12 cellular contexts compared by ENCODE assay signal in the genomic region with DNA sequence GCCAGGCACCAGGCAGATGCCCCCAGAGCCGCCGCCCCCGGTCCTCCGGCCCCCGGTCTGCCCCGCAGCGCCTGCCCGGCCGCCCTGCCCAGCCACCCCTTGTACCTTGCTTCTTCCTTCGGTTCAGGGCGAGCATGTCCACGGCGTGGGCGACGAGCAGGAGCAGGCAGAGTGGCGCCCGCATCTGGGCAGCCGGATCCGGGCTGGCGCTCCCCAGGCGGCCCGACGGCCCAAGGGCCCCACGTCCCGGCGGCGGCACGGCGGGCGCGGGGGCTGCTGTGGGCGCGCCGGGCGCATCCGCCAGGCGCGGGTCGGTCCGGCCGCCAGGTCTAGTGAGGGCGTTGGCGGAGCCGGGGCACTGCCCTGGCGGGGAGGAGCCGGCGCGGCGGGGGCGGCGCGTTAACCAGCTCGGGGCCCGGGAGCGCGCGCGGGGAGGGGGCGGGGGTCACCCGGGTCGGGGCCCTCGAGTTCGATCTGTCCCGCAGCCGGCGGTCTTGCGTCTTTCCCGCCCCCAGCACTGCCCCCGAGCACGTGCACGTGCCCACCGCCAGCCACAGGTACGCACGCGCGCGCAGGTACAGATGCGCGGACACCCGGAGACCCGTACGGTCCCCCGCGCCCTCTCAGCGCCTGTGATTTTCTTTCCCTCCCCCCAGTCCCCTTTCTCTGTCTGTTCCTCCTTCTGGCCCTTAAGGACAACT. TPM values are rescaled to one million over a fixed set of nuclear protein-coding genes. Genes with fewer than 3 reads are reported as not detected.
DNase-seq lines count a peak whose midpoint lies in the region; ATAC-seq and TF ChIP-seq lines count a peak whose summit lies in the region.
"Had no signal": no experiment of that assay in that cellular context is flagged by ENCODE, and none has a peak within 500 bp of the region (broad histone marks: within the 10 kb centered on the region; RNA-seq: fewer than 3 reads in every experiment).

Gene RSPO4, minus strand, starts transcription at position 331 of the 701 bp plus-strand sequence. Its CDS starts 147 bp downstream, at position 184.

- H3K27ac Mint-ChIP-seq in nephron progenitor cell, result peak within 1 kb of the TSS; percentile 76

- H3K36me3 Mint-ChIP-seq in nephron progenitor cell (ENCODE audit: low read depth), result peaks cover 3% of the 10 kb centered on the region

- H3K27me3 ChIP-seq in ectodermal cell (ENCODE audit: control insufficient read depth, insufficient read depth, low read length, poor library complexity, severe bottlenecking), result peaks cover 31% of the 10 kb centered on the region
- H3K27me3 ChIP-seq: SJCRH30 had no signal

- no peaks in the 10 kb centered on the region for H3K9me3 ChIP-seq in ectodermal cell (ENCODE audit: control insufficient read depth, low read length)
- H3K9me3 ChIP-seq: SJCRH30 had no signal

- DNase-seq in DMS53 treated with DMSO at 0.1 percent for 48 hours (lab: John Stamatoyannopoulos, UW; ENCODE audit: unreplicated experiment), result peak; percentile 26
- DNase-seq in nephron progenitor cell, result peak; percentile 70
- no peak for DNase-seq in kidney glomerular epithelial cell (lab: John Stamatoyannopoulos, UW)
- DNase-seq in SKM-1 (lab: John Stamatoyannopoulos, UW; ENCODE audit: unreplicated experiment), result no peak
- no peak for DNase-seq in KBM-7
- DNase-seq: NCI-H1048, SJCRH30, substantia nigra had no signal

- no peaks in the 10 kb centered on the region for H3K4me1 ChIP-seq in ectodermal cell (ENCODE audit: control insufficient read depth, insufficient read depth, low read length)
- H3K4me1 ChIP-seq: SJCRH30 had no signal

- WGBS in ectodermal cell, 2 experiments, result 2% methylated on average over 85 of the region's 85 CpGs

- peak within 1 kb of the TSS; percentile 85 for H3K4me3 Mint-ChIP-seq in nephron progenitor cell

- peak within 1 kb of the TSS; percentile 38 for H3K4me3 ChIP-seq in ectodermal cell (ENCODE audit: insufficient read depth, low read depth, low read length)
- H3K4me3 ChIP-seq: SJCRH30 had no signal

- no peak for TF ChIP-seq CTCF in nephron progenitor cell (IDR thresholded peaks at IDR 0.05)

- H3K27ac ChIP-seq in ectodermal cell (ENCODE audit: insufficient read depth, low read depth, low read length, poor library complexity, severe bottlenecking), result no peak within 1 kb of the TSS
- H3K27ac ChIP-seq: SJCRH30 had no signal

- H3K9me3 Mint-ChIP-seq in nephron progenitor cell, result no peaks in the 10 kb centered on the region

- no peak for TF ChIP-seq RAD21 in Ishikawa (IDR thresholded peaks at IDR 0.05; ENCODE audit: low read depth)

- in situ Hi-C loops in KBM-7 (cut with MboI; ENCODE audit: low pct_unique_long_range_greater_than_20kb, low sequenced_read_pairs), result no loop called here

- H3K36me3 ChIP-seq in ectodermal cell (ENCODE audit: control insufficient read depth, insufficient read depth, low read length), result no peaks in the 10 kb centered on the region
- H3K36me3 ChIP-seq: SJCRH30 had no signal

- TF ChIP-seq EP300 in Ishikawa (IDR thresholded peaks at IDR 0.05; ENCODE audit: borderline replicate concordance), result no peak

- peaks cover 17% of the 10 kb centered on the region for H3K4me1 Mint-ChIP-seq in nephron progenitor cell

- no peak for ATAC-seq in GM18505 (IDR thresholded peaks at IDR 0.05; ENCODE audit: unreplicated experiment)
- ATAC-seq: left lobe of liver had no signal

- no peak for TF ChIP-seq POLR2A in GM18505 (IDR thresholded peaks at IDR 0.05; ENCODE audit: borderline replicate concordance, extremely low read depth, insufficient read depth, insufficient read length)

- H3K27me3 Mint-ChIP-seq in nephron progenitor cell (ENCODE audit: low read depth, poor library complexity), result peaks cover 12% of the 10 kb centered on the region

TF ChIP-seq in Ishikawa, 13 proteins besides CTCF, POLR2A, EP300 and RAD21:
- TF ChIP-seq TCF12 (IDR thresholded peaks at IDR 0.05; ENCODE audit: low read depth) (no peak), MAX (IDR thresholded peaks at IDR 0.05) (peak; percentile 58)

RNA-seq across cellular contexts. Expression of gene RSPO4, which starts in this region (rescaled TPM):
- polyA plus RNA-seq in ectodermal cell (2013, experiment 1 of 4), result 6.4 TPM
- 6.3 TPM for polyA plus RNA-seq in ectodermal cell (2013, experiment 2 of 4)
- 4.1 TPM for polyA plus RNA-seq in ectodermal cell (2013, experiment 3 of 4)
- 4.7 TPM for polyA plus RNA-seq in ectodermal cell (2013, experiment 4 of 4)

Comparison
In these comparisons a context has a peak if more than half of its experiments do, and no peak if none do; other contexts are left out.
1. DNase-seq: peak in DMS53 treated with DMSO at 0.1 percent for 48 hours (single experiment) and nephron progenitor cell (single experiment); none in kidney glomerular epithelial cell (single experiment), SKM-1 (single experiment) and KBM-7 (single experiment).